In the genomic region with DNA sequence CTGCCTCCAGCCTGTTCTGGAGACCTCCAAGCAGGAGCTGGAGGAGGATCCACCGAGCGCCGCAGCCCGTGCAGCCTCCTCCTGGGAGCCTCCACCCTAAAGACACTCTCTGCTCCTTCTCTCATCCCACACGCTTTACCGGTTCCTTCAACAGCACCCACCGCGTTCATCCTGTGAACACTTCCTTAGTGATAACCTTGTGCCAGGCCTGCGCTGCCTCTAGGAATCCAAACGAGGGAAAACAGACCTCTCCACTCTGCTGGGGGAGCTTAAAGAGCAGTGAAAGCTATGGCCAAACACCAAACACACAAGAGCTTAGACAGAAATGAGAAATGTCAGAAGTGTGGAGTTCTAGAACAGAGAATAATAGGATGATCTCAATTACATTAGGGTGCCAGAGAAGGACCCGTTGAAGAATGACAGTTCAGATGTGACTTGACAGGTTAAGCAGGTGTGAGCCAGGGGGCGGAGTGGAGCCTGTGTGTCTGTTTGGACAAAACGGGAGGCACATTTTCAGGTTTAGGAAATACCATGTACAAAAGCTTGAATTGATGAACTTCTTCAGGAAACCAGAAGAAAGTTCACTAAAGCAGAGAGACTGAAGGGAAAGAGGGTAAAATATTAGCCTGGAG, we compare ENCODE assay signal across 29 cellular contexts. TPM values are rescaled to one million over a fixed set of nuclear protein-coding genes. Genes with fewer than 3 reads are reported as not detected.
A peak's percentile ranks its signal among the peaks of the same experiment; 100 is the strongest.
DNase-seq lines count a peak whose midpoint lies in the region; ATAC-seq and TF ChIP-seq lines count a peak whose summit lies in the region.
"Had no signal": no experiment of that assay in that cellular context is flagged by ENCODE, and none has a peak within 500 bp of the region (broad histone marks: within the 10 kb centered on the region; RNA-seq: fewer than 3 reads in every experiment).

No MANE protein-coding gene starts in this region.

- H3K36me3 ChIP-seq in testis (ENCODE audit: low read depth, missing control alignments), result no peaks in the 10 kb centered on the region
- H3K36me3 ChIP-seq: esophagus squamous epithelium, gastrocnemius medialis, thoracic aorta had no signal

- H3K9me3 Mint-ChIP-seq in endothelial cell (ENCODE audit: unreplicated experiment), result no peaks in the 10 kb centered on the region
- H3K9me3 Mint-ChIP-seq in stimulated activated naive B cell treated with anti-CD40 and anti-IgM and Interleukin-4, amounts not matched to agents 10 μg/mL and 1 μg/mL and 100 μg/mL, for 72 hours, result peaks cover 0 to 2% of the 10 kb centered on the region in 2 donors
- H3K9me3 Mint-ChIP-seq: activated CD4-positive, alpha-beta T cell treated with anti-CD3 and anti-CD28 coated beads, Interleukin-2, amount 10 ng/mL, durations not matched to agents 24 days and 14 days; activated T-helper 17 cell treated with anti-CD3 and anti-CD28 coated beads, Interleukin-2, amount 50 U/mL, for 72 hours; H9 had no signal

- peak; percentile 49 for DNase-seq in DMS53 (lab: John Stamatoyannopoulos, UW)
- DNase-seq in DMS53 treated with DMSO at 0.1 percent for 48 hours (lab: John Stamatoyannopoulos, UW; ENCODE audit: unreplicated experiment), result no peak
- peak; percentile 0 for DNase-seq in HuH-7.5 (ENCODE audit: low spot score)
- no peak for DNase-seq in endothelial cell (ENCODE audit: low spot score)
- DNase-seq in stimulated activated naive B cell treated with anti-CD40 and anti-IgM and Interleukin-4, amounts not matched to agents 10 μg/mL and 1 μg/mL and 100 μg/mL, for 72 hours, result no peak
- no peak for DNase-seq in activated CD4-positive, alpha-beta T cell treated with anti-CD3 and anti-CD28 coated beads, Interleukin-2, amount 50 U/mL, for 48 hours
- DNase-seq in testis, result no peak
- DNase-seq in activated CD4-positive, CD25-positive, alpha-beta regulatory T cell (lab: John Stamatoyannopoulos, UW), result no peak
- DNase-seq: 8988T; activated CD4-positive, alpha-beta T cell treated with anti-CD3 and anti-CD28 coated beads, Interleukin-2, amount 10 ng/mL, durations not matched to agents 24 days and 14 days; Caco-2; effector CD8-positive, alpha-beta T cell; esophagus squamous epithelium; gastrocnemius medialis; H9; IMR-90; naive thymus-derived CD8-positive, alpha-beta T cell; NCI-H1436; NCI-H2171; NCI-H524; Right ventricle myocardium superior; small intestine; stimulated activated CD4-positive, alpha-beta T cell treated with anti-CD3 and anti-CD28 coated beads, Interleukin-2, amount 100 ng/mL, for 24 hours; stimulated activated naive CD4-positive, alpha-beta T cell; SW 1271 had no signal

- H3K27ac ChIP-seq in testis, result no peak overlapping the region
- H3K27ac ChIP-seq: esophagus squamous epithelium, gastrocnemius medialis, thoracic aorta had no signal

- peaks cover 5% of the 10 kb centered on the region for H3K4me1 Mint-ChIP-seq in endothelial cell (ENCODE audit: unreplicated experiment)
- H3K4me1 Mint-ChIP-seq in stimulated activated naive B cell treated with anti-CD40 and anti-IgM and Interleukin-4, amounts not matched to agents 10 μg/mL and 1 μg/mL and 100 μg/mL, for 72 hours, result peaks cover 9 to 20% of the 10 kb centered on the region in 2 donors
- H3K4me1 Mint-ChIP-seq: activated CD4-positive, alpha-beta T cell treated with anti-CD3 and anti-CD28 coated beads, Interleukin-2, amount 10 ng/mL, durations not matched to agents 24 days and 14 days; brain had no signal

- H3K4me3 Mint-ChIP-seq in endothelial cell (ENCODE audit: unreplicated experiment), result peak overlapping the region; percentile 89
- peak overlapping the region; percentile 75 for H3K4me3 Mint-ChIP-seq in stimulated activated naive B cell treated with anti-CD40 and anti-IgM and Interleukin-4, amounts not matched to agents 10 μg/mL and 1 μg/mL and 100 μg/mL, for 72 hours
- H3K4me3 Mint-ChIP-seq: activated CD4-positive, alpha-beta T cell treated with anti-CD3 and anti-CD28 coated beads, Interleukin-2, amount 10 ng/mL, durations not matched to agents 24 days and 14 days; H9 had no signal

- peak in 1 of 2 donors; percentile 55 for ATAC-seq in stimulated activated naive B cell treated with anti-CD40 and anti-IgM and Interleukin-4, amounts not matched to agents 10 μg/mL and 1 μg/mL and 100 μg/mL, for 72 hours (replicated peaks)
- ATAC-seq: activated T-helper 17 cell treated with anti-CD3 and anti-CD28 coated beads, Interleukin-2, amount 50 U/mL, for 72 hours; naive thymus-derived CD8-positive, alpha-beta T cell had no signal

- H3K4me1 ChIP-seq in testis, result no peaks in the 10 kb centered on the region
- H3K4me1 ChIP-seq: Caco-2, esophagus squamous epithelium, gastrocnemius medialis had no signal

- H3K9me3 ChIP-seq in testis, result no peaks in the 10 kb centered on the region
- H3K9me3 ChIP-seq: Caco-2, esophagus squamous epithelium, gastrocnemius medialis, thoracic aorta had no signal

- H3K36me3 Mint-ChIP-seq in endothelial cell (ENCODE audit: low read depth, unreplicated experiment), result no peaks in the 10 kb centered on the region
- peaks cover 4 to 16% of the 10 kb centered on the region in 2 donors for H3K36me3 Mint-ChIP-seq in stimulated activated naive B cell treated with anti-CD40 and anti-IgM and Interleukin-4, amounts not matched to agents 10 μg/mL and 1 μg/mL and 100 μg/mL, for 72 hours
- H3K36me3 Mint-ChIP-seq: brain; naive thymus-derived CD8-positive, alpha-beta T cell had no signal

- intact Hi-C loops in testis (cut with DNase I; ENCODE audit: low total_unique reads), result no loop called here

- no peak for TF ChIP-seq POLR2A in testis (IDR thresholded peaks at IDR 0.05)

- H3K27me3 ChIP-seq in testis, result no peaks in the 10 kb centered on the region
- H3K27me3 ChIP-seq: esophagus squamous epithelium, gastrocnemius medialis had no signal

- no peak overlapping the region for H3K27ac Mint-ChIP-seq in endothelial cell (ENCODE audit: unreplicated experiment)
- peak overlapping the region; percentile 77 for H3K27ac Mint-ChIP-seq in stimulated activated naive B cell treated with anti-CD40 and anti-IgM and Interleukin-4, amounts not matched to agents 10 μg/mL and 1 μg/mL and 100 μg/mL, for 72 hours
- H3K27ac Mint-ChIP-seq: activated CD4-positive, alpha-beta T cell treated with anti-CD3 and anti-CD28 coated beads, Interleukin-2, amount 10 ng/mL, durations not matched to agents 24 days and 14 days; activated T-helper 17 cell treated with anti-CD3 and anti-CD28 coated beads, Interleukin-2, amount 50 U/mL, for 72 hours; brain had no signal

- TF ChIP-seq CTCF in endothelial cell (IDR thresholded peaks at IDR 0.05; ENCODE audit: unreplicated experiment) (no peak), testis (IDR thresholded peaks at IDR 0.05) (no peak)

- WGBS in testis, 2 donors, result 1 to 13% methylated on average over 10 to 12 of the region's 13 CpGs

- H3K27me3 Mint-ChIP-seq in endothelial cell (ENCODE audit: unreplicated experiment), result no peaks in the 10 kb centered on the region
- H3K27me3 Mint-ChIP-seq in stimulated activated naive B cell treated with anti-CD40 and anti-IgM and Interleukin-4, amounts not matched to agents 10 μg/mL and 1 μg/mL and 100 μg/mL, for 72 hours, result no peaks in the 10 kb centered on the region

- no peak overlapping the region for H3K4me3 ChIP-seq in testis
- H3K4me3 ChIP-seq: esophagus squamous epithelium, gastrocnemius medialis, thoracic aorta had no signal

RNA-seq across cellular contexts. Expression of gene HLA-DRB5, which starts 28.5 kb away (rescaled TPM):
- total RNA-seq in endothelial cell (ENCODE audit: unreplicated experiment) (0.82 TPM), testis (under 1 TPM; 0.39 to 0.56 TPM)
- 43.3 TPM for polyA plus RNA-seq in testis (ENCODE audit: insufficient read depth, low read depth, low replicate concordance)
- total RNA-seq: Caco-2, IMR-90, MCF 10A had no signal
- polyA plus RNA-seq: IMR-90 had no signal

RNA-seq across cellular contexts. Expression of gene HLA-DRB1, which starts 31.1 kb away (rescaled TPM):
- total RNA-seq in endothelial cell (ENCODE audit: unreplicated experiment), result 5.1 TPM
- total RNA-seq in testis, result 10 to 100 TPM in 1 of 2 donors, 1 to 10 TPM in 1; 9.5 to 12.0 TPM
- polyA plus RNA-seq in testis (ENCODE audit: insufficient read depth, low read depth, low replicate concordance), result 135 TPM
- total RNA-seq: Caco-2, IMR-90, MCF 10A had no signal
- polyA plus RNA-seq: IMR-90 had no signal

Comparison
In these comparisons a context has a peak if more than half of its experiments do, and no peak if none do; other contexts are left out.
1. DNase-seq: peak in DMS53 (single experiment) and HuH-7.5 (single experiment); none in DMS53 treated with DMSO at 0.1 percent for 48 hours (single experiment), endothelial cell (single experiment), stimulated activated naive B cell treated with anti-CD40 and anti-IgM and Interleukin-4, amounts not matched to agents 10 μg/mL and 1 μg/mL and 100 μg/mL, for 72 hours (single experiment), activated CD4-positive, alpha-beta T cell treated with anti-CD3 and anti-CD28 coated beads, Interleukin-2, amount 50 U/mL, for 48 hours (0 of 2), testis (single experiment) and activated CD4-positive, CD25-positive, alpha-beta regulatory T cell (0 of 4).